ENCODE assay signal across 3 cellular contexts in the genomic region with DNA sequence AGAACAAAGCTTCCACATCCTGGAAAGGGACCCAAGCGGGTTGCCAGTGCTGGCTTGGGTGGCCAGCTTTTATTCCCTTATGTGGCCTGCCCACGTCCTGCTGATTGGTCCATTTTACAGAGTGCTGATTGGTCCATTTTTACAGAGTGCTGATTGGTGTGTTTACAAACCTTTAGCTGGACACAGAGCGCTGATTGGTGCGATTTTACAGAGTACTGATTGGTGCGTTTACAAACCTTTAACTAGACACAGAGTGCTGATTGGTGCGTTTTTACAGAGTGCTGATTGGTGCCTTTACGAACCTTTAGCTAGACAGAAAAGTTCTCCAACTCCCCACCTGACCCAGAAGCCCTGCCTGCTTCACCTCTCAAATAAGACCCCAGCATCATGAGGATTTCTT. TPM values are rescaled to one million over a fixed set of nuclear protein-coding genes. Genes with fewer than 3 reads are reported as not detected.
"Had no signal": no experiment of that assay in that cellular context is flagged by ENCODE, and none has a peak within 500 bp of the region (broad histone marks: within the 10 kb centered on the region; RNA-seq: fewer than 3 reads in every experiment).

No MANE protein-coding gene starts in this region.

RNA-seq across cellular contexts. Expression of gene MYO10, which starts 49.2 kb away (rescaled TPM):
- total RNA-seq: activated CD8-positive, alpha-beta memory T cell treated with anti-CD3 and anti-CD28 coated beads, Interleukin-2, amount 10 ng/mL, durations not matched to agents 7 days and 5 days; activated CD8-positive, alpha-beta T cell treated with anti-CD3 and anti-CD28 coated beads, Interleukin-2, amount 10 ng/mL, durations not matched to agents 7 days and 5 days; T-helper 1 cell treated with Interleukin-12 subunit alpha and Interleukin-12 subunit beta and Interleukin-4 antibody, amounts not matched to agents 30 ng/mL and 1 ng/mL, for 36 hours had no signal
